8 cellular contexts compared by ENCODE assay signal in the genomic region with DNA sequence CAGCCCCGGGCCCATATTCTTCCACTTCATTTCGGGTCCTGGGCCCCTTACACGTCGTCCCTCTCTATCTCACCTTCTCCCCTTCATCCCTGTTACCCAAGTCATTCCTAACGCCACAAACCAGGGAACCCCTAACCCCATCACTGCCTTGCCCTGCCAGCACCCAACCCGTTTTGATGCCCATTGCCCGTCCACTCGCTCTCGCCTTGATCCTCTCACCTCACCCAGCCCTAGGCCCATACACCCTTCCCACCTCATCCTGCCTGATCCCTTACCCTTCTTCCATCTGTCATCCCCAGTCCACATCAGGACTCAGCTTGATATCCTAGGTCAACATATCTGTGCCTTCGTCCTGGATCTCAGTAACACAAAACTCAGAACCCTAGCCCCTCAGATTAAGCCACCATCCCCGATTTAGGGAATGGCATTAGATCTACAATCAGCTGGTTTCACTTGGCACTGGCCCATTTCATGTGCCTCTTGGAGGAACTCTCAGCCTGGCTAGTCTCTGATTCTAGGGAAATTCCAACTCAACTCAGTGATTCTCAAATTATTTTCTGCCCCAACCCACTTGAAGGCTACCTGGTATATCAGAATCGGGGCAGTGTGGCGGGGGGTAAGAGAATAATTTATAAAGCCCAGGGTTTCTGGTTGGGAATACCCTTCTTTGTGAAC. TPM values are rescaled to one million over a fixed set of nuclear protein-coding genes. Genes with fewer than 3 reads are reported as not detected.
DNase-seq lines count a peak whose midpoint lies in the region; ATAC-seq and TF ChIP-seq lines count a peak whose summit lies in the region.

No MANE protein-coding gene starts in this region.

- peaks cover 86% of the 10 kb centered on the region for H3K36me3 Mint-ChIP-seq in dendritic cell treated with granulocyte-macrophage colony-stimulating factor and Interleukin-4, amounts not matched to agents 40 ng/mL and 50 ng/mL, for 4 days (ENCODE audit: low read depth)
- H3K36me3 Mint-ChIP-seq in naive thymus-derived CD4-positive, alpha-beta T cell = peaks cover 7 to 34% (median 16%) of the 10 kb centered on the region in 5 donors

- H3K9me3 ChIP-seq in naive thymus-derived CD4-positive, alpha-beta T cell (ENCODE audit: control insufficient read depth in 2 of 3, low read length in 3 of 3) = no peaks in the 10 kb centered on the region

- H3K4me3 ChIP-seq in AG10803 (ENCODE audit: low read length) (peak overlapping the region; percentile 98), KMS-11 (IDR thresholded peaks at IDR 0.05; ENCODE audit: insufficient read depth, low read depth, low read length) (no peak overlapping the region)
- peak overlapping the region; percentile 95 for H3K4me3 ChIP-seq in naive thymus-derived CD4-positive, alpha-beta T cell (ENCODE audit: low read length)

- no peaks in the 10 kb centered on the region for H3K27me3 Mint-ChIP-seq in dendritic cell treated with granulocyte-macrophage colony-stimulating factor and Interleukin-4, amounts not matched to agents 40 ng/mL and 50 ng/mL, for 4 days
- H3K27me3 Mint-ChIP-seq in naive thymus-derived CD4-positive, alpha-beta T cell = peaks cover 0 to 2% (median 0%) of the 10 kb centered on the region in 5 donors

- no peak for ATAC-seq in naive thymus-derived CD4-positive, alpha-beta T cell
- ATAC-seq in HG02588 (IDR thresholded peaks at IDR 0.05; ENCODE audit: unreplicated experiment) (no peak), GM21825 (IDR thresholded peaks at IDR 0.05; ENCODE audit: unreplicated experiment) (no peak)

- no peak for TF ChIP-seq CTCF in AG10803 (conservative IDR thresholded peaks at IDR 0.05; ENCODE audit: low read length)
- TF ChIP-seq CTCF in KMS-11 (conservative IDR thresholded peaks at IDR 0.05; ENCODE audit: low read depth, low read length) = no peak

- peak overlapping the region; percentile 90 for H3K4me2 ChIP-seq in KMS-11

- H3K27ac ChIP-seq in KMS-11 = no peak overlapping the region
- H3K27ac ChIP-seq in naive thymus-derived CD4-positive, alpha-beta T cell (ENCODE audit: low read depth, low read length) = peak overlapping the region; percentile 88

- intact Hi-C loops in dendritic cell treated with granulocyte-macrophage colony-stimulating factor and Interleukin-4, amounts not matched to agents 40 ng/mL and 50 ng/mL, for 4 days (cut with micrococcal nuclease) = loop anchor here (2.0 kb wide), 1 partner anchor 99 kb away; the partner anchor contains the start of gene B4GALT1
- intact Hi-C loops in naive thymus-derived CD4-positive, alpha-beta T cell (cut with micrococcal nuclease) = loop anchor here in 1 of 2 donors (2.0 to 10.0 kb wide), 3 partner anchors 209 to 881 kb away; partner anchors contain the start of genes ACO1, APTX and NOL6

- H2AFZ ChIP-seq in KMS-11 (ENCODE audit: low read depth) = peak overlapping the region; percentile 35; the same call in 1 of the 2 replicates

- CTCF ChIA-PET in naive thymus-derived CD4-positive, alpha-beta T cell (lab: Charles Lee) = interaction anchor here (0.8 to 1.8 kb wide), 4 partner anchors 18 to 211 kb away, joined by 3 to 6 read pairs (median 5); partner anchors contain the start of gene NFX1

- H3K27me3 ChIP-seq in KMS-11 (ENCODE audit: insufficient read depth, low read depth) = no peaks in the 10 kb centered on the region
- H3K27me3 ChIP-seq in naive thymus-derived CD4-positive, alpha-beta T cell (ENCODE audit: control insufficient read depth in 2 of 2, insufficient read depth in 2 of 2, low read length in 2 of 2) = no peaks in the 10 kb centered on the region

- H3K4me3 Mint-ChIP-seq in dendritic cell treated with granulocyte-macrophage colony-stimulating factor and Interleukin-4, amounts not matched to agents 40 ng/mL and 50 ng/mL, for 4 days = peak overlapping the region; percentile 84
- peak overlapping the region; percentile 82 to 95 (median 90) for H3K4me3 Mint-ChIP-seq in naive thymus-derived CD4-positive, alpha-beta T cell

- H3K4me1 ChIP-seq in KMS-11 (ENCODE audit: low read depth, poor library complexity, severe bottlenecking) = peaks cover 30% of the 10 kb centered on the region
- peaks cover 15 to 34% of the 10 kb centered on the region in 2 donors for H3K4me1 ChIP-seq in naive thymus-derived CD4-positive, alpha-beta T cell (ENCODE audit: control insufficient read depth in 2 of 2, insufficient read depth in 2 of 2, low read length in 2 of 2)

- peaks cover 36% of the 10 kb centered on the region for H3K79me2 ChIP-seq in KMS-11 (ENCODE audit: insufficient read depth, low read depth)

- peaks cover 41% of the 10 kb centered on the region for H3K4me1 Mint-ChIP-seq in dendritic cell treated with granulocyte-macrophage colony-stimulating factor and Interleukin-4, amounts not matched to agents 40 ng/mL and 50 ng/mL, for 4 days (ENCODE audit: low read depth)
- peaks cover 36 to 61% (median 52%) of the 10 kb centered on the region in 7 donors for H3K4me1 Mint-ChIP-seq in naive thymus-derived CD4-positive, alpha-beta T cell

- peak overlapping the region; percentile 93 for H3K27ac Mint-ChIP-seq in dendritic cell treated with granulocyte-macrophage colony-stimulating factor and Interleukin-4, amounts not matched to agents 40 ng/mL and 50 ng/mL, for 4 days
- H3K27ac Mint-ChIP-seq in naive thymus-derived CD4-positive, alpha-beta T cell = peak overlapping the region; percentile 84 to 99 (median 97)

- POLR2A ChIA-PET in naive thymus-derived CD4-positive, alpha-beta T cell (lab: Charles Lee) = interaction anchor here (0.7 to 3.8 kb wide), 7 partner anchors 9 to 240 kb away, joined by 3 to 29 read pairs (median 4); partner anchors contain the start of genes DNAJA1 and NFX1

- no peaks in the 10 kb centered on the region for H3K9me3 Mint-ChIP-seq in dendritic cell treated with granulocyte-macrophage colony-stimulating factor and Interleukin-4, amounts not matched to agents 40 ng/mL and 50 ng/mL, for 4 days
- no peaks in the 10 kb centered on the region for H3K9me3 Mint-ChIP-seq in naive thymus-derived CD4-positive, alpha-beta T cell

- H3K9ac ChIP-seq in KMS-11 = peak overlapping the region; percentile 36; the same call in 1 of the 2 replicates

- H3K36me3 ChIP-seq in KMS-11 (ENCODE audit: insufficient read depth) = peaks cover 1% of the 10 kb centered on the region; the same call in 1 of the 2 replicates
- H3K36me3 ChIP-seq in naive thymus-derived CD4-positive, alpha-beta T cell (ENCODE audit: control insufficient read depth in 2 of 3, insufficient read depth in 3 of 3, low read length in 3 of 3) = peaks cover 4 to 59% (median 7%) of the 10 kb centered on the region in 3 experiments

- DNase-seq in AG10803 (ENCODE audit: low read depth) = no peak
- peak in 1 of 9 donors; percentile 12 for DNase-seq in naive thymus-derived CD4-positive, alpha-beta T cell
- DNase-seq in activated CD4-positive, CD25-positive, alpha-beta regulatory T cell treated with anti-CD3 and anti-CD28 coated beads, Interleukin-2, amount 50 U/mL, for 72 hours = no peak
- DNase-seq in HPDE6-E6E7 (ENCODE audit: extremely low spot score) = no peak

- no peaks in the 10 kb centered on the region for H4K20me1 ChIP-seq in KMS-11 (ENCODE audit: insufficient read depth)

RNA-seq across cellular contexts. Expression of gene CHMP5, which starts 0.5 kb away (rescaled TPM):
- total RNA-seq in naive thymus-derived CD4-positive, alpha-beta T cell = 10 to 100 TPM; 21.4 to 74.6 (median 35.3) TPM
- 10 to 100 TPM; 39.0 to 50.2 TPM for polyA plus RNA-seq in naive thymus-derived CD4-positive, alpha-beta T cell

RNA-seq across cellular contexts. Expression of gene BAG1, which starts 0.8 kb away (rescaled TPM):
- total RNA-seq in naive thymus-derived CD4-positive, alpha-beta T cell = 10 to 100 TPM; 48.6 to 77.2 (median 61.0) TPM
- 10 to 100 TPM; 65.0 to 90.5 TPM for polyA plus RNA-seq in naive thymus-derived CD4-positive, alpha-beta T cell

RNA-seq across cellular contexts. Expression of gene NFX1, which starts 25.0 kb away (rescaled TPM):
- 10 to 100 TPM; 39.8 to 65.4 (median 43.6) TPM for total RNA-seq in naive thymus-derived CD4-positive, alpha-beta T cell
- 10 to 100 TPM; 30.1 to 49.3 TPM for polyA plus RNA-seq in naive thymus-derived CD4-positive, alpha-beta T cell

RNA-seq across cellular contexts. Expression of gene SPINK4, which starts 25.4 kb away (rescaled TPM):
- not detected for total RNA-seq in naive thymus-derived CD4-positive, alpha-beta T cell
- not detected for polyA plus RNA-seq in naive thymus-derived CD4-positive, alpha-beta T cell
